ENCODE assay signal across 32 cellular contexts in genomic region chr1:28855046-28855445, GRCh38. TPM values are rescaled to one million over a fixed set of nuclear protein-coding genes. Genes with fewer than 3 reads are reported as not detected.
"Had no signal": no experiment of that assay in that cellular context is flagged by ENCODE, and none has a peak within 500 bp of the region (broad histone marks: within the 10 kb centered on the region; RNA-seq: fewer than 3 reads in every experiment).

No MANE protein-coding gene starts in this region.

- H3K36me3 Mint-ChIP-seq: immature natural killer cell, mesothelial cell of epicardium, neural progenitor cell had no signal

- H3K4me3 ChIP-seq: heart left ventricle, neural progenitor cell, spleen, testis, transverse colon had no signal

- H3K27ac Mint-ChIP-seq: activated naive CD8-positive, alpha-beta T cell treated with anti-CD3 and anti-CD28 coated beads, Interleukin-2, amount 50 U/mL, for 24 hours; activated T-helper 1 cell treated with anti-CD3 and anti-CD28 coated beads, Interleukin-12 subunit alpha, Interleukin-12 subunit beta, Interleukin-2, Interleukin-4 antibody, amounts not matched to agents 30 ng/mL and 10 ng/mL and 1 ng/mL, durations not matched to agents 14 hours and 24 hours and 36 hours; endodermal cell; mesothelial cell of epicardium; naive thymus-derived CD4-positive, alpha-beta T cell; neural progenitor cell had no signal

- H3K9me3 Mint-ChIP-seq: activated naive CD8-positive, alpha-beta T cell treated with anti-CD3 and anti-CD28 coated beads, Interleukin-2, amount 50 U/mL, for 24 hours; activated T-helper 1 cell treated with anti-CD3 and anti-CD28 coated beads, Interleukin-12 subunit alpha, Interleukin-12 subunit beta, Interleukin-2, Interleukin-4 antibody, amounts not matched to agents 30 ng/mL and 10 ng/mL and 1 ng/mL, durations not matched to agents 14 hours and 24 hours and 36 hours; endodermal cell; immature natural killer cell; mesothelial cell of epicardium; neural progenitor cell had no signal

- H3K27ac ChIP-seq: breast epithelium, heart left ventricle, neural progenitor cell, spleen, testis, transverse colon, VCaP had no signal

- H2AFZ ChIP-seq: neural progenitor cell had no signal

- H3K36me3 ChIP-seq: breast epithelium, heart left ventricle, neural progenitor cell, spleen, transverse colon had no signal

- DNase-seq: activated CD4-positive, alpha-beta T cell treated with anti-CD3 and anti-CD28 coated beads for 48 hours; activated CD4-positive, alpha-beta T cell treated with anti-CD3 and anti-CD28 coated beads, Interleukin-2, amount 50 U/mL, for 48 hours; activated CD8-positive, alpha-beta memory T cell treated with anti-CD3 and anti-CD28 coated beads for 24 hours; activated CD8-positive, alpha-beta memory T cell treated with anti-CD3 and anti-CD28 coated beads, Interleukin-2, amount 50 U/mL, for 4 hours; activated gamma-delta T cell; activated naive CD4-positive, alpha-beta T cell treated with anti-CD3 and anti-CD28 coated beads, Interleukin-2, amount 50 U/mL, for 16 hours; activated naive CD8-positive, alpha-beta T cell treated with anti-CD3 and anti-CD28 coated beads, Interleukin-2, amount 50 U/mL, for 24 hours; activated T-cell treated with anti-CD3 and anti-CD28 coated beads, Interleukin-2, amount 50 U/mL, for 1 hour; central memory CD4-positive, alpha-beta T cell; endodermal cell; foreskin fibroblast; heart left ventricle; immature natural killer cell; kidney; left colon; mammary epithelial cell; naive thymus-derived CD4-positive, alpha-beta T cell; right cardiac atrium; spleen; stimulated activated naive CD4-positive, alpha-beta T cell; testis; transverse colon had no signal

- H3K4me3 Mint-ChIP-seq: activated naive CD8-positive, alpha-beta T cell treated with anti-CD3 and anti-CD28 coated beads, Interleukin-2, amount 50 U/mL, for 24 hours; activated T-helper 1 cell treated with anti-CD3 and anti-CD28 coated beads, Interleukin-12 subunit alpha, Interleukin-12 subunit beta, Interleukin-2, Interleukin-4 antibody, amounts not matched to agents 30 ng/mL and 10 ng/mL and 1 ng/mL, durations not matched to agents 14 hours and 24 hours and 36 hours; endodermal cell; immature natural killer cell; mesothelial cell of epicardium; naive thymus-derived CD4-positive, alpha-beta T cell; neural progenitor cell had no signal

- H3K9me3 ChIP-seq: breast epithelium, heart left ventricle, spleen, testis, transverse colon had no signal

- H3K9ac ChIP-seq: neural progenitor cell had no signal

- H3K27me3 ChIP-seq: breast epithelium, neural progenitor cell, testis had no signal

- H3K4me1 ChIP-seq: breast epithelium, heart left ventricle, transverse colon had no signal

- ATAC-seq: activated CD4-positive, CD25-positive, alpha-beta regulatory T cell treated with anti-CD3 and anti-CD28 coated beads, Interleukin-2, amount 50 U/mL, for 24 hours; activated naive CD8-positive, alpha-beta T cell treated with anti-CD3 and anti-CD28 coated beads, Interleukin-2, amount 50 U/mL, for 24 hours; heart left ventricle; left colon; naive thymus-derived CD4-positive, alpha-beta T cell; right cardiac atrium had no signal

- H3K4me1 Mint-ChIP-seq: endodermal cell, immature natural killer cell had no signal

- H3K4me2 ChIP-seq: neural progenitor cell had no signal

RNA-seq across cellular contexts. Expression of gene OPRD1, which starts 43.1 kb away (rescaled TPM):
- total RNA-seq: breast epithelium; esophagus mucosa; kidney; liver; naive thymus-derived CD4-positive, alpha-beta T cell; omental fat pad; right cardiac atrium; spleen; T-helper 2 cell treated with Interferon-gamma antibody and Interleukin-4, amounts not matched to agents 100 ng/mL and 5 ng/mL, for 36 hours had no signal
- polyA plus RNA-seq: mammary epithelial cell; naive thymus-derived CD4-positive, alpha-beta T cell; spleen had no signal
